3 cellular contexts compared by ENCODE assay signal in genomic region chr17:55430531-55431228, GRCh38.
TF ChIP-seq lines count a peak whose summit lies in the region.

No MANE protein-coding gene starts in this region.

TF ChIP-seq in A549, 52 proteins besides CTCF, POLR2A, EP300 and RAD21:
- TF ChIP-seq CEBPB (IDR thresholded peaks at IDR 0.05) (no peak), HOXA7 (CRISPR knock-in tag; IDR thresholded peaks at IDR 0.05) (no peak), PHF8 (IDR thresholded peaks at IDR 0.05; ENCODE audit: borderline replicate concordance, low read depth) (no peak), HOXB5 (CRISPR knock-in tag; IDR thresholded peaks at IDR 0.05) (no peak), ATOH8 (CRISPR knock-in tag; IDR thresholded peaks at IDR 0.05; ENCODE audit: low read depth) (no peak), MAX (IDR thresholded peaks at IDR 0.05) (no peak), FOSB (CRISPR knock-in tag; IDR thresholded peaks at IDR 0.05) (no peak), MAZ (IDR thresholded peaks at IDR 0.05; ENCODE audit: borderline replicate concordance, low read depth, low read length) (no peak), PBX3 (IDR thresholded peaks at IDR 0.05) (no peak), EHF (CRISPR knock-in tag; IDR thresholded peaks at IDR 0.05) (no peak), FOXS1 (CRISPR knock-in tag; IDR thresholded peaks at IDR 0.05) (no peak), RFX5 (IDR thresholded peaks at IDR 0.05) (no peak), TP53 (CRISPR knock-in tag; IDR thresholded peaks at IDR 0.05) (no peak), KDM5A (IDR thresholded peaks at IDR 0.05) (no peak), HOXB13 (CRISPR knock-in tag; IDR thresholded peaks at IDR 0.05; ENCODE audit: low read depth) (no peak)
- TF ChIP-seq, protein P1, sequence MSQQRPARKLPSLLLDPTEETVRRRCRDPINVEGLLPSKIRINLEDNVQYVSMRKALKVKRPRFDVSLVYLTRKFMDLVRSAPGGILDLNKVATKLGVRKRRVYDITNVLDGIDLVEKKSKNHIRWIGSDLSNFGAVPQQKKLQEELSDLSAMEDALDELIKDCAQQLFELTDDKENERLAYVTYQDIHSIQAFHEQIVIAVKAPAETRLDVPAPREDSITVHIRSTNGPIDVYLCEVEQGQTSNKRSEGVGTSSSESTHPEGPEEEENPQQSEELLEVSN (IDR thresholded peaks at IDR 0.05; ENCODE audit: borderline replicate concordance, low read depth) = no peak
- TF ChIP-seq, protein P2, sequence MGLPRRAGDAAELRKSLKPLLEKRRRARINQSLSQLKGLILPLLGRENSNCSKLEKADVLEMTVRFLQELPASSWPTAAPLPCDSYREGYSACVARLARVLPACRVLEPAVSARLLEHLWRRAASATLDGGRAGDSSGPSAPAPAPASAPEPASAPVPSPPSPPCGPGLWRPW (IDR thresholded peaks at IDR 0.05) = no peak

TF ChIP-seq in IMR-90, 13 proteins besides CTCF, POLR2A, EP300 and RAD21:
- TF ChIP-seq RCOR1 (IDR thresholded peaks at IDR 0.05; ENCODE audit: insufficient replicate concordance, low read length) (no peak), RFX5 (IDR thresholded peaks at IDR 0.05; ENCODE audit: low read depth, low read length) (no peak), MAFK (IDR thresholded peaks at IDR 0.05; ENCODE audit: low read depth, low read length) (no peak), SMC3 (IDR thresholded peaks at IDR 0.05; ENCODE audit: low read depth, low read length) (no peak), CHD1 (IDR thresholded peaks at IDR 0.05; ENCODE audit: low read depth, low read length) (no peak), BHLHE40 (IDR thresholded peaks at IDR 0.05; ENCODE audit: low read depth, low read length) (no peak), NFE2L2 (IDR thresholded peaks at IDR 0.05; ENCODE audit: low read depth, low read length) (no peak), MXI1 (IDR thresholded peaks at IDR 0.05; ENCODE audit: borderline replicate concordance, low read depth, low read length) (no peak), CEBPB (IDR thresholded peaks at IDR 0.05; ENCODE audit: low read depth, low read length) (no peak), MAZ (IDR thresholded peaks at IDR 0.05; ENCODE audit: borderline replicate concordance, low read depth, low read length) (no peak), FOS (IDR thresholded peaks at IDR 0.05; ENCODE audit: low read depth, low read length) (no peak)
- TF ChIP-seq, protein P3, sequence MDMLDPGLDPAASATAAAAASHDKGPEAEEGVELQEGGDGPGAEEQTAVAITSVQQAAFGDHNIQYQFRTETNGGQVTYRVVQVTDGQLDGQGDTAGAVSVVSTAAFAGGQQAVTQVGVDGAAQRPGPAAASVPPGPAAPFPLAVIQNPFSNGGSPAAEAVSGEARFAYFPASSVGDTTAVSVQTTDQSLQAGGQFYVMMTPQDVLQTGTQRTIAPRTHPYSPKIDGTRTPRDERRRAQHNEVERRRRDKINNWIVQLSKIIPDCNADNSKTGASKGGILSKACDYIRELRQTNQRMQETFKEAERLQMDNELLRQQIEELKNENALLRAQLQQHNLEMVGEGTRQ (IDR thresholded peaks at IDR 0.05; ENCODE audit: low read depth, low read length) = no peak
- TF ChIP-seq, protein P4, sequence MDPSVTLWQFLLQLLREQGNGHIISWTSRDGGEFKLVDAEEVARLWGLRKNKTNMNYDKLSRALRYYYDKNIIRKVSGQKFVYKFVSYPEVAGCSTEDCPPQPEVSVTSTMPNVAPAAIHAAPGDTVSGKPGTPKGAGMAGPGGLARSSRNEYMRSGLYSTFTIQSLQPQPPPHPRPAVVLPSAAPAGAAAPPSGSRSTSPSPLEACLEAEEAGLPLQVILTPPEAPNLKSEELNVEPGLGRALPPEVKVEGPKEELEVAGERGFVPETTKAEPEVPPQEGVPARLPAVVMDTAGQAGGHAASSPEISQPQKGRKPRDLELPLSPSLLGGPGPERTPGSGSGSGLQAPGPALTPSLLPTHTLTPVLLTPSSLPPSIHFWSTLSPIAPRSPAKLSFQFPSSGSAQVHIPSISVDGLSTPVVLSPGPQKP (IDR thresholded peaks at IDR 0.05; ENCODE audit: borderline replicate concordance, low read depth, low read length) = no peak

TF ChIP-seq in GM12878, 131 proteins besides CTCF, POLR2A, EP300 and RAD21:
- no peak for TF ChIP-seq SIN3A (IDR thresholded peaks at IDR 0.05; ENCODE audit: low read depth, low read length)
- no peak for TF ChIP-seq CBX3 (IDR thresholded peaks at IDR 0.05; ENCODE audit: borderline replicate concordance, low read depth)
- no peak for TF ChIP-seq ETV6 (conservative IDR thresholded peaks at IDR 0.05 in 1 of 2, IDR thresholded peaks at IDR 0.05 in 1 of 2; ENCODE audit: borderline replicate concordance in 1 of 2, low read depth in 1 of 2)
- 0 out of 2 replicates have a peak, but pooled peaks have one; percentile 26 for TF ChIP-seq ZNF687 (IDR thresholded peaks at IDR 0.05)
- no peak for TF ChIP-seq CHD4 (IDR thresholded peaks at IDR 0.05)
- peak; percentile 33; the same call in 1 of the 2 replicates for TF ChIP-seq IKZF1 (conservative IDR thresholded peaks at IDR 0.05)
- peak in 1 of 2 experiments; percentile 16; a peak in 1 of 4 replicates for TF ChIP-seq IKZF2 (IDR thresholded peaks at IDR 0.05)
- TF ChIP-seq, protein P5, sequence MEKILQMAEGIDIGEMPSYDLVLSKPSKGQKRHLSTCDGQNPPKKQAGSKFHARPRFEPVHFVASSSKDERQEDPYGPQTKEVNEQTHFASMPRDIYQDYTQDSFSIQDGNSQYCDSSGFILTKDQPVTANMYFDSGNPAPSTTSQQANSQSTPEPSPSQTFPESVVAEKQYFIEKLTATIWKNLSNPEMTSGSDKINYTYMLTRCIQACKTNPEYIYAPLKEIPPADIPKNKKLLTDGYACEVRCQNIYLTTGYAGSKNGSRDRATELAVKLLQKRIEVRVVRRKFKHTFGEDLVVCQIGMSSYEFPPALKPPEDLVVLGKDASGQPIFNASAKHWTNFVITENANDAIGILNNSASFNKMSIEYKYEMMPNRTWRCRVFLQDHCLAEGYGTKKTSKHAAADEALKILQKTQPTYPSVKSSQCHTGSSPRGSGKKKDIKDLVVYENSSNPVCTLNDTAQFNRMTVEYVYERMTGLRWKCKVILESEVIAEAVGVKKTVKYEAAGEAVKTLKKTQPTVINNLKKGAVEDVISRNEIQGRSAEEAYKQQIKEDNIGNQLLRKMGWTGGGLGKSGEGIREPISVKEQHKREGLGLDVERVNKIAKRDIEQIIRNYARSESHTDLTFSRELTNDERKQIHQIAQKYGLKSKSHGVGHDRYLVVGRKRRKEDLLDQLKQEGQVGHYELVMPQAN (conservative IDR thresholded peaks at IDR 0.05) = no peak
- TF ChIP-seq ZBTB11 (CRISPR knock-in tag; IDR thresholded peaks at IDR 0.05) = no peak
- no peak for TF ChIP-seq SREBF1 (IDR thresholded peaks at IDR 0.05; ENCODE audit: low read length)
